ENCODE assay signal across 11 cellular contexts in the genomic region with DNA sequence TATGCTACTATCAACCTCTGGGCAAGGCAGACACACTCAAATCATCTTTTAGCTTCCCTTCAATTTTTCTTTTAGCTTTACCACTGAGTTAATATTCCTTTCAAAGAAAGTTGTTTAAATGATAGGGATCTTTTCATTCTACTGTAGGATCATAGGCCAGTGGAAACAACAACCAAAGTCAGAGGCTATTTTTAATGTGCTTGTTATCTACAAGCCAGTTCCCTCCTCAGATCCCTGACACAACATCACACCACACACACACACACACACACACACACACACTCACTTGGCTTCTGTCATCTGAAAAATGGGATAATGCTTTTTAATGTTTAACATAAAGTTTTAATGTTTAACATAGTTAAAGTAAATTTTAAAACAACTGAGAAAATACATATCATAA.
"Had no signal": no experiment of that assay in that cellular context is flagged by ENCODE, and none has a peak within 500 bp of the region (broad histone marks: within the 10 kb centered on the region; RNA-seq: fewer than 3 reads in every experiment).

No MANE protein-coding gene starts in this region.

- H3K9me3 ChIP-seq: lower lobe of right lung had no signal

- H3K4me3 ChIP-seq: lower lobe of right lung had no signal

- H3K36me3 ChIP-seq: lower lobe of right lung had no signal

- ATAC-seq: activated CD4-positive, alpha-beta T cell treated with anti-CD3 and anti-CD28 coated beads for 36 hours; stimulated activated effector memory CD8-positive, alpha-beta T cell treated with anti-CD3 and anti-CD28 coated beads, Interleukin-12 subunit alpha, Interleukin-12 subunit beta, amount 100 ng/mL, for 72 hours; T-helper 17 cell had no signal

- DNase-seq: activated CD4-positive, alpha-beta memory T cell treated with anti-CD3 and anti-CD28 coated beads, Interleukin-2, amount 10 ng/mL, durations not matched to agents 7 days and 5 days; activated CD4-positive, alpha-beta T cell treated with anti-CD3 and anti-CD28 coated beads for 36 hours; activated naive CD4-positive, alpha-beta T cell treated with anti-CD3 and anti-CD28 coated beads, Interleukin-2, amount 50 U/mL, for 16 hours; activated T-cell treated with anti-CD3 and anti-CD28 coated beads, Interleukin-2, amount 50 U/mL, for 24 hours; foreskin fibroblast; glutamatergic neuron; kidney glomerular epithelial cell; lower lobe of right lung; nephron progenitor cell; T-helper 17 cell had no signal

- H3K27ac ChIP-seq: lower lobe of right lung had no signal
